ENCODE assay signal across 1 cellular context in the genomic region with DNA sequence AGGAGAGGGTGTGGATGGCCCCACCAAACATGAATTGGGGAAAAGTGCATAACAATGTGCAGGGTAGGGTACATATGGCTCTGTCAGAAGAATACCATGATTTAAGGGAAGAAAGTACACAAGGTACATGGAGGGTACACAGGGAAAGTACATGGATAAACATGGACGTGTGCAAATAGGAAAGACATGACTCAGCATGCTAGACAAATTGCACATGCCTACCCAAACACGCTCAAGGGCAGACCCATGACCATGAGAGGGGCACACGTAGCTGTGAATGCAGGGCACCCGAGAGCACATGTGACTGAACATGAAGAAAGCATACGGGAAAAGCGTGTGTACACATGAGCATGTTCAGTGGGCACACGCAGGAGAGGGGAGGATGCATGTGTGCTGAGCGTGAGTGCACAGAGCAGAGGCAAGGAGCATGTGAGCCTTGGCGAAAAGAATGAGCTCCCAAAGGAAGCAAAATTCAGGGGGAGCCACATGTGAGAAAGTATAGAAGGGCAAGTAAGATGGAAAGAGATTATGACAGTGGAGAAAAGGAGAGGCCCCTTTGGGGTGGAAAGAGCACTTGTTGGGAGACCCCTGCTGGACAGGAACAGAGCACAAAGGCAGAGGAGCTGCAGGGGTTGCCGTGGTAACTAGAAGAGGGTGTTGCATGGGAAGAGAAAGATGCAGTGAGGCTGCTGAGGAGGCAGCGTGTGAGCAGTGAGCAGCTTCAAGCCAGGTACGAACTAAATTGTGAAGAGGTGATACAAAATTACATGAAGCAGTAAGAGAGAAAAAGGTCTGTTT.
TF ChIP-seq lines count a peak whose summit lies in the region.

No MANE protein-coding gene starts in this region.

TF ChIP-seq in IMR-90, 13 proteins besides CTCF, POLR2A, EP300 and RAD21 (continued from another document):
- TF ChIP-seq, protein P1, sequence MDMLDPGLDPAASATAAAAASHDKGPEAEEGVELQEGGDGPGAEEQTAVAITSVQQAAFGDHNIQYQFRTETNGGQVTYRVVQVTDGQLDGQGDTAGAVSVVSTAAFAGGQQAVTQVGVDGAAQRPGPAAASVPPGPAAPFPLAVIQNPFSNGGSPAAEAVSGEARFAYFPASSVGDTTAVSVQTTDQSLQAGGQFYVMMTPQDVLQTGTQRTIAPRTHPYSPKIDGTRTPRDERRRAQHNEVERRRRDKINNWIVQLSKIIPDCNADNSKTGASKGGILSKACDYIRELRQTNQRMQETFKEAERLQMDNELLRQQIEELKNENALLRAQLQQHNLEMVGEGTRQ (IDR thresholded peaks at IDR 0.05; ENCODE audit: low read depth, low read length), result no peak
